20 cellular contexts compared by ENCODE assay signal in genomic region chr10:10053051-10053450, GRCh38.
"Had no signal": no experiment of that assay in that cellular context is flagged by ENCODE, and none has a peak within 500 bp of the region (broad histone marks: within the 10 kb centered on the region; RNA-seq: fewer than 3 reads in every experiment).

No MANE protein-coding gene starts in this region.

- H3K4me1 ChIP-seq: foreskin keratinocyte, gastroesophageal sphincter, psoas muscle, sigmoid colon, spleen, suprapubic skin had no signal

- H3K27ac ChIP-seq: dorsolateral prefrontal cortex, foreskin keratinocyte, gastroesophageal sphincter, heart left ventricle, hepatocyte, ovary, psoas muscle, sigmoid colon, spleen, suprapubic skin had no signal

- H3K36me3 ChIP-seq: gastroesophageal sphincter, heart left ventricle, ovary, sigmoid colon, spleen, suprapubic skin had no signal

- ATAC-seq: foreskin keratinocyte; gastroesophageal sphincter; heart left ventricle; left lobe of liver; natural killer cell; psoas muscle; right cardiac atrium; stimulated activated naive CD8-positive, alpha-beta T cell treated with anti-CD3 and anti-CD28 coated beads, Interleukin-15, amount 100 ng/mL, for 72 hours had no signal

- DNase-seq: cerebellar nuclear complex; dorsolateral prefrontal cortex; effector CD4-positive, alpha-beta T cell; foreskin keratinocyte; heart left ventricle; kidney; mammary epithelial cell; natural killer cell; occipital lobe; ovary; psoas muscle; right cardiac atrium; sigmoid colon; spleen; stimulated activated naive CD4-positive, alpha-beta T cell; stimulated activated naive CD8-positive, alpha-beta T cell treated with anti-CD3 and anti-CD28 coated beads, Interleukin-15, amount 100 ng/mL, for 72 hours had no signal

- H3K4me2 ChIP-seq: hepatocyte had no signal

- H2AFZ ChIP-seq: hepatocyte had no signal

- H3K79me2 ChIP-seq: hepatocyte had no signal

- H3K27me3 ChIP-seq: foreskin keratinocyte, gastroesophageal sphincter, heart left ventricle, hepatocyte, ovary, sigmoid colon, spleen, suprapubic skin had no signal

- H3K4me3 ChIP-seq: dorsolateral prefrontal cortex, gastroesophageal sphincter, heart left ventricle, hepatocyte, ovary, psoas muscle, sigmoid colon, spleen, suprapubic skin had no signal

- H3K9me3 ChIP-seq: gastroesophageal sphincter, heart left ventricle, ovary, psoas muscle, sigmoid colon, spleen had no signal
